1 cellular context compared by ENCODE assay signal in genomic region chr20:21503345-21503744, GRCh38.
TF ChIP-seq lines count a peak whose summit lies in the region.

No MANE protein-coding gene starts in this region.

TF ChIP-seq in HepG2, 621 proteins besides CTCF, POLR2A, EP300 and RAD21:
- TF ChIP-seq ZNF768 (CRISPR knock-in tag; IDR thresholded peaks at IDR 0.05) (peak; percentile 18; the same call in 1 of the 2 replicates), ZNF225 (CRISPR knock-in tag; IDR thresholded peaks at IDR 0.05) (no peak)
